Comparison of ENCODE assay signal across 1 cellular context in the genomic region with DNA sequence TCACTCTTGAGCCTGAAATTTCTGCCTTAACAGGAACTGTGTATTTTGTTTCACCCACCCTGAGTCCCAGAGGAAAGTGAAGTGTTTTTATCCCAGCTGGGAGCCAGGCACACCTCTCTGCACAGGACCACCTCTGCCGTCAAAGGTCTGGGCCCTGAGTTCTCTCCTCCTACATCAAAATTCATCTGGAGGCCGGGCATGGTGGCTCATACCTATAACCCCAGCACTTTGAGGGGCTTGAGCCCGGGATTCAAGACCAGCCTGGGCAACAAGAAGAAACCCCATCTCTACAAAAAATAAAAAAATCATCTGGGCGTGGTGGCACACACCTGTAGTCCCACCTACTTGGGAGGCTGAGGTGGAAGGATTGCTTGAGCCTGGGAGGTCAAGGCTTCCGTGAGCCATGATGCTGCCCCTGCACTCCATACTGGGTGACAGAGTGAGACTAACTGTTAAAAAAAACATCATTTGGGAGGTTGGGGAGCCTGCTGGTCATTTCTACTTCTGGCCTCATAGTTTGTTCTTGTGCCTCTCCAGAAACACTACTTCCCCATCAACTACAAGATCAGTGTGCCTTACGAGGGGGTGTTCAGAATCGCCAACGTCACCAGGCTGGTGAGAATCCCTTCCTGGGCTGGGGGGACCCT.
A peak's percentile ranks its signal among the peaks of the same experiment; 100 is the strongest.
TF ChIP-seq lines count a peak whose summit lies in the region.

No MANE protein-coding gene starts in this region.

TF ChIP-seq in HepG2, 621 proteins besides CTCF, POLR2A, EP300 and RAD21:
- TF ChIP-seq ZMAT3 (CRISPR knock-in tag; conservative IDR thresholded peaks at IDR 0.05) (0 out of 2 replicates have a peak, but pooled peaks have one; percentile 3), ZNF83 (CRISPR knock-in tag; IDR thresholded peaks at IDR 0.05; ENCODE audit: borderline replicate concordance) (peak; percentile 17; the same call in 1 of the 2 replicates), ZNF230 (CRISPR knock-in tag; IDR thresholded peaks at IDR 0.05) (0 out of 2 replicates have a peak, but pooled peaks have one; percentile 71), HMG20B (CRISPR knock-in tag; conservative IDR thresholded peaks at IDR 0.05) (no peak), ZNF605 (CRISPR knock-in tag; IDR thresholded peaks at IDR 0.05) (no peak), ZFP37 (CRISPR knock-in tag; IDR thresholded peaks at IDR 0.05; ENCODE audit: borderline replicate concordance) (0 out of 2 replicates have a peak, but pooled peaks have one; percentile 25), ZMYM4 (CRISPR knock-in tag; IDR thresholded peaks at IDR 0.05) (no peak), IKZF5 (CRISPR knock-in tag; IDR thresholded peaks at IDR 0.05) (no peak), POGZ (CRISPR knock-in tag; IDR thresholded peaks at IDR 0.05) (no peak), ASH2L (IDR thresholded peaks at IDR 0.05; ENCODE audit: insufficient read length, low read depth, low read length) (peak; percentile 18), GABPA (IDR thresholded peaks at IDR 0.05; ENCODE audit: low read depth, low read length) (no peak; the same call in 1 of the 2 replicates), GABPA (CRISPR knock-in tag; IDR thresholded peaks at IDR 0.05; ENCODE audit: low read depth) (no peak), ZNF138 (CRISPR knock-in tag; IDR thresholded peaks at IDR 0.05; ENCODE audit: low read depth) (0 out of 2 replicates have a peak, but pooled peaks have one; percentile 10), ZNF501 (CRISPR knock-in tag; IDR thresholded peaks at IDR 0.05) (no peak), U2AF2 (IDR thresholded peaks at IDR 0.05; ENCODE audit: low read depth, low read length) (0 out of 2 replicates have a peak, but pooled peaks have one; percentile 18), DNMT1 (CRISPR knock-in tag; IDR thresholded peaks at IDR 0.05) (no peak), ZNF260 (CRISPR knock-in tag; IDR thresholded peaks at IDR 0.05; ENCODE audit: borderline replicate concordance, low read depth) (no peak), ZNF224 (CRISPR knock-in tag; IDR thresholded peaks at IDR 0.05) (0 out of 2 replicates have a peak, but pooled peaks have one; percentile 61), NCOR1 (IDR thresholded peaks at IDR 0.05; ENCODE audit: borderline replicate concordance, low read length) (no peak), MZF1 (CRISPR knock-in tag; IDR thresholded peaks at IDR 0.05; ENCODE audit: borderline replicate concordance) (no peak), MED1 (CRISPR knock-in tag; IDR thresholded peaks at IDR 0.05) (no peak), EED (CRISPR knock-in tag; IDR thresholded peaks at IDR 0.05) (no peak), ETV5 (CRISPR knock-in tag; IDR thresholded peaks at IDR 0.05; ENCODE audit: borderline replicate concordance) (no peak), ZNF766 (CRISPR knock-in tag; IDR thresholded peaks at IDR 0.05; ENCODE audit: borderline replicate concordance) (no peak), ZNF207 (IDR thresholded peaks at IDR 0.05; ENCODE audit: borderline replicate concordance) (no peak), DPF2 (CRISPR knock-in tag; IDR thresholded peaks at IDR 0.05; ENCODE audit: borderline replicate concordance, low read depth) (peak; percentile 39; the same call in 1 of the 2 replicates), AGO2 (optimal IDR thresholded peaks at IDR 0.05; ENCODE audit: low read depth, low read length) (no peak), NR2C2 (CRISPR knock-in tag; IDR thresholded peaks at IDR 0.05; ENCODE audit: borderline replicate concordance) (0 out of 2 replicates have a peak, but pooled peaks have one; percentile 59), ZNF280B (CRISPR knock-in tag; IDR thresholded peaks at IDR 0.05; ENCODE audit: borderline replicate concordance) (no peak), MIER2 (CRISPR knock-in tag; IDR thresholded peaks at IDR 0.05) (no peak), RBM39 (IDR thresholded peaks at IDR 0.05; ENCODE audit: low read depth, low read length, poor library complexity, severe bottlenecking) (peak; percentile 7), SMYD3 (CRISPR knock-in tag; IDR thresholded peaks at IDR 0.05) (no peak), ZFP36L1 (CRISPR knock-in tag; IDR thresholded peaks at IDR 0.05) (no peak), BRD4 (CRISPR knock-in tag; IDR thresholded peaks at IDR 0.05) (0 out of 2 replicates have a peak, but pooled peaks have one; percentile 8), ZNF709 (CRISPR knock-in tag; IDR thresholded peaks at IDR 0.05) (0 out of 2 replicates have a peak, but pooled peaks have one; percentile 14)
- TF ChIP-seq, protein P1, sequence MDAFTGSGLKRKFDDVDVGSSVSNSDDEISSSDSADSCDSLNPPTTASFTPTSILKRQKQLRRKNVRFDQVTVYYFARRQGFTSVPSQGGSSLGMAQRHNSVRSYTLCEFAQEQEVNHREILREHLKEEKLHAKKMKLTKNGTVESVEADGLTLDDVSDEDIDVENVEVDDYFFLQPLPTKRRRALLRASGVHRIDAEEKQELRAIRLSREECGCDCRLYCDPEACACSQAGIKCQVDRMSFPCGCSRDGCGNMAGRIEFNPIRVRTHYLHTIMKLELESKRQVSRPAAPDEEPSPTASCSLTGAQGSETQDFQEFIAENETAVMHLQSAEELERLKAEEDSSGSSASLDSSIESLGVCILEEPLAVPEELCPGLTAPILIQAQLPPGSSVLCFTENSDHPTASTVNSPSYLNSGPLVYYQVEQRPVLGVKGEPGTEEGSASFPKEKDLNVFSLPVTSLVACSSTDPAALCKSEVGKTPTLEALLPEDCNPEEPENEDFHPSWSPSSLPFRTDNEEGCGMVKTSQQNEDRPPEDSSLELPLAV (CRISPR knock-in tag; conservative IDR thresholded peaks at IDR 0.05; ENCODE audit: low read depth): no peak
- TF ChIP-seq, protein P2, sequence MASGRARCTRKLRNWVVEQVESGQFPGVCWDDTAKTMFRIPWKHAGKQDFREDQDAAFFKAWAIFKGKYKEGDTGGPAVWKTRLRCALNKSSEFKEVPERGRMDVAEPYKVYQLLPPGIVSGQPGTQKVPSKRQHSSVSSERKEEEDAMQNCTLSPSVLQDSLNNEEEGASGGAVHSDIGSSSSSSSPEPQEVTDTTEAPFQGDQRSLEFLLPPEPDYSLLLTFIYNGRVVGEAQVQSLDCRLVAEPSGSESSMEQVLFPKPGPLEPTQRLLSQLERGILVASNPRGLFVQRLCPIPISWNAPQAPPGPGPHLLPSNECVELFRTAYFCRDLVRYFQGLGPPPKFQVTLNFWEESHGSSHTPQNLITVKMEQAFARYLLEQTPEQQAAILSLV (CRISPR knock-in tag; IDR thresholded peaks at IDR 0.05; ENCODE audit: borderline replicate concordance): no peak
- TF ChIP-seq, protein P3, sequence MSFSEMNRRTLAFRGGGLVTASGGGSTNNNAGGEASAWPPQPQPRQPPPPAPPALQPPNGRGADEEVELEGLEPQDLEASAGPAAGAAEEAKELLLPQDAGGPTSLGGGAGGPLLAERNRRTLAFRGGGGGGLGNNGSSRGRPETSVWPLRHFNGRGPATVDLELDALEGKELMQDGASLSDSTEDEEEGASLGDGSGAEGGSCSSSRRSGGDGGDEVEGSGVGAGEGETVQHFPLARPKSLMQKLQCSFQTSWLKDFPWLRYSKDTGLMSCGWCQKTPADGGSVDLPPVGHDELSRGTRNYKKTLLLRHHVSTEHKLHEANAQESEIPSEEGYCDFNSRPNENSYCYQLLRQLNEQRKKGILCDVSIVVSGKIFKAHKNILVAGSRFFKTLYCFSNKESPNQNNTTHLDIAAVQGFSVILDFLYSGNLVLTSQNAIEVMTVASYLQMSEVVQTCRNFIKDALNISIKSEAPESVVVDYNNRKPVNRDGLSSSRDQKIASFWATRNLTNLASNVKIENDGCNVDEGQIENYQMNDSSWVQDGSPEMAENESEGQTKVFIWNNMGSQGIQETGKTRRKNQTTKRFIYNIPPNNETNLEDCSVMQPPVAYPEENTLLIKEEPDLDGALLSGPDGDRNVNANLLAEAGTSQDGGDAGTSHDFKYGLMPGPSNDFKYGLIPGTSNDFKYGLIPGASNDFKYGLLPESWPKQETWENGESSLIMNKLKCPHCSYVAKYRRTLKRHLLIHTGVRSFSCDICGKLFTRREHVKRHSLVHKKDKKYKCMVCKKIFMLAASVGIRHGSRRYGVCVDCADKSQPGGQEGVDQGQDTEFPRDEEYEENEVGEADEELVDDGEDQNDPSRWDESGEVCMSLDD (CRISPR knock-in tag; IDR thresholded peaks at IDR 0.05; ENCODE audit: borderline replicate concordance): 0 out of 2 replicates have a peak, but pooled peaks have one; percentile 6
